15 cellular contexts compared by ENCODE assay signal in genomic region chr17:17126131-17127110, GRCh38.
DNase-seq lines count a peak whose midpoint lies in the region; ATAC-seq and TF ChIP-seq lines count a peak whose summit lies in the region.
"Had no signal": no experiment of that assay in that cellular context is flagged by ENCODE, and none has a peak within 500 bp of the region (broad histone marks: within the 10 kb centered on the region; RNA-seq: fewer than 3 reads in every experiment).

No MANE protein-coding gene starts in this region.

- DNase-seq in CD4-positive, alpha-beta T cell = no peak
- DNase-seq in Kasumi-1 (lab: John Stamatoyannopoulos, UW) (peak; percentile 19 to 36), coronary artery (ENCODE audit: low spot score) (no peak), neural crest cell (ENCODE audit: low read depth, low spot score) (no peak), NCI-H2029 (lab: John Stamatoyannopoulos, UW) (no peak), SKM-1 treated with dmso at 0.1 percent for 144 hours (lab: John Stamatoyannopoulos, UW; ENCODE audit: unreplicated experiment) (no peak), lower leg skin (ENCODE audit: low spot score in 2 of 2) (no peak), NCI-H446 (lab: John Stamatoyannopoulos, UW) (no peak)
- DNase-seq: dermis blood vessel endothelial cell; DND-41; NCI-H446 treated with DMSO at 0.1 percent for 48 hours; stimulated activated CD4-positive, alpha-beta T cell treated with anti-CD3 and anti-CD28 coated beads, Interleukin-4, amount 100 ng/mL, for 24 hours had no signal

- H3K36me3 Mint-ChIP-seq in CD4-positive, alpha-beta T cell (ENCODE audit: low read depth) = peaks cover 33% of the 10 kb centered on the region
- no peaks in the 10 kb centered on the region for H3K36me3 Mint-ChIP-seq in neural crest cell (ENCODE audit: low read depth)

- H3K27me3 Mint-ChIP-seq in CD4-positive, alpha-beta T cell = no peaks in the 10 kb centered on the region
- H3K27me3 Mint-ChIP-seq in neural crest cell (ENCODE audit: low read depth) = no peaks in the 10 kb centered on the region
- H3K27me3 Mint-ChIP-seq: type B pancreatic cell had no signal

- H3K4me3 Mint-ChIP-seq in CD4-positive, alpha-beta T cell = peak overlapping the region; percentile 58
- no peak overlapping the region for H3K4me3 Mint-ChIP-seq in neural crest cell
- H3K4me3 Mint-ChIP-seq: type B pancreatic cell had no signal

- WGBS in lower leg skin, 2 donors = 77% methylated on average over 21 of the region's 21 CpGs

- peak; percentile 37 for ATAC-seq in CD4-positive, alpha-beta T cell (ENCODE audit: poor library complexity)

- no peak for TF ChIP-seq CTCF in CD4-positive, alpha-beta T cell (IDR thresholded peaks at IDR 0.05)
- no peak for TF ChIP-seq CTCF in coronary artery (IDR thresholded peaks at IDR 0.05)
- TF ChIP-seq CTCF in neural crest cell (conservative IDR thresholded peaks at IDR 0.05) = no peak
- no peak for TF ChIP-seq CTCF in lower leg skin (IDR thresholded peaks at IDR 0.05)

- H3K9me3 ChIP-seq in CD4-positive, alpha-beta T cell (ENCODE audit: control insufficient read depth, low read length) = no peaks in the 10 kb centered on the region
- H3K9me3 ChIP-seq: neutrophil had no signal

- no peaks in the 10 kb centered on the region for H3K9me3 Mint-ChIP-seq in CD4-positive, alpha-beta T cell
- no peaks in the 10 kb centered on the region for H3K9me3 Mint-ChIP-seq in neural crest cell
- H3K9me3 Mint-ChIP-seq: type B pancreatic cell had no signal

- peaks cover 55% of the 10 kb centered on the region for H3K4me1 Mint-ChIP-seq in CD4-positive, alpha-beta T cell (ENCODE audit: low read depth)
- H3K4me1 Mint-ChIP-seq in neural crest cell = peaks cover 36% of the 10 kb centered on the region

- H3K27ac Mint-ChIP-seq in CD4-positive, alpha-beta T cell = peak overlapping the region; percentile 77
- peak overlapping the region; percentile 27 for H3K27ac Mint-ChIP-seq in neural crest cell (ENCODE audit: unreplicated experiment)
- H3K27ac Mint-ChIP-seq: type B pancreatic cell had no signal

- no peak for TF ChIP-seq POLR2A in lower leg skin (IDR thresholded peaks at IDR 0.05)

- intact Hi-C loops in CD4-positive, alpha-beta T cell (cut with DNase I, micrococcal nuclease) = no loop called here
- intact Hi-C loops in lower leg skin (cut with DNase I; ENCODE audit: low total_unique reads) = no loop called here

- peak overlapping the region; percentile 52 for H3K4me3 ChIP-seq in coronary artery
- H3K4me3 ChIP-seq in lower leg skin (ENCODE audit: low read depth, poor library complexity, severe bottlenecking) = no peak overlapping the region
- H3K4me3 ChIP-seq: SK-N-MC had no signal

- CTCF ChIA-PET in CD4-positive, alpha-beta T cell (lab: Charles Lee) = interaction anchor here (1.1 kb wide), 1 partner anchor 16 kb away, joined by 3 read pairs; no protein-coding TSS in a partner anchor

- POLR2A ChIA-PET in CD4-positive, alpha-beta T cell (lab: Charles Lee) = interaction anchor here (0.7 to 1.2 kb wide), 3 partner anchors 19 to 111 kb away, joined by 3 to 4 read pairs (median 3); partner anchors contain the start of gene FLCN

- H3K27ac ChIP-seq in CD4-positive, alpha-beta T cell (ENCODE audit: low read depth, low read length) = peak overlapping the region; percentile 17
- H3K27ac ChIP-seq in coronary artery = peak overlapping the region; percentile 72 to 94
- H3K27ac ChIP-seq: neutrophil, SK-N-MC had no signal

- H3K27me3 ChIP-seq in CD4-positive, alpha-beta T cell (ENCODE audit: control insufficient read depth, insufficient read depth, low read length) = no peaks in the 10 kb centered on the region
- H3K27me3 ChIP-seq: neutrophil had no signal

Comparison
In these comparisons a context has a peak if more than half of its experiments do, and no peak if none do; other contexts are left out.
1. DNase-seq: peak in Kasumi-1 (2 of 2); none in CD4-positive, alpha-beta T cell (0 of 10), coronary artery (single experiment), neural crest cell (single experiment), NCI-H2029 (single experiment), SKM-1 treated with dmso at 0.1 percent for 144 hours (single experiment), lower leg skin (0 of 2) and NCI-H446 (0 of 2).